25 cellular contexts compared by ENCODE assay signal in genomic region chr5:86929123-86929766, GRCh38.
"Had no signal": no experiment of that assay in that cellular context is flagged by ENCODE, and none has a peak within 500 bp of the region (broad histone marks: within the 10 kb centered on the region; RNA-seq: fewer than 3 reads in every experiment).

No MANE protein-coding gene starts in this region.

- H3K9me3 Mint-ChIP-seq: activated CD4-positive, alpha-beta T cell treated with anti-CD3 and anti-CD28 coated beads, Interleukin-2, amount 10 ng/mL, durations not matched to agents 7 days and 5 days; activated naive CD4-positive, alpha-beta T cell treated with anti-CD3 and anti-CD28 coated beads for 36 hours; activated naive CD8-positive, alpha-beta T cell treated with anti-CD3 and anti-CD28 coated beads, Interleukin-2, amount 50 U/mL, for 24 hours; activated T-cell treated with anti-CD3 and anti-CD28 coated beads, Interleukin-2, amount 50 U/mL, for 4 hours; central memory CD8-positive, alpha-beta T cell; immature natural killer cell; nephron progenitor cell; stimulated activated naive CD8-positive, alpha-beta T cell treated with anti-CD3 and anti-CD28 coated beads, Interleukin-15, Interleukin-2, amounts not matched to agents 100 ng/mL and 50 ng/mL, for 24 hours; T-cell had no signal

- H3K9me3 ChIP-seq: gastrocnemius medialis, heart left ventricle, left ventricle myocardium inferior, right atrium auricular region, tibial nerve had no signal

- H3K27me3 Mint-ChIP-seq: progenitor cell of endocrine pancreas had no signal

- H3K4me1 Mint-ChIP-seq: activated CD4-positive, alpha-beta T cell treated with anti-CD3 and anti-CD28 coated beads, Interleukin-2, amount 10 ng/mL, durations not matched to agents 7 days and 5 days; activated naive CD8-positive, alpha-beta T cell treated with anti-CD3 and anti-CD28 coated beads, Interleukin-2, amount 50 U/mL, for 24 hours; central memory CD8-positive, alpha-beta T cell; immature natural killer cell; nephron progenitor cell; T-cell had no signal

- H3K27ac Mint-ChIP-seq: activated CD4-positive, alpha-beta T cell treated with anti-CD3 and anti-CD28 coated beads, Interleukin-2, amount 10 ng/mL, durations not matched to agents 7 days and 5 days; activated CD8-positive, alpha-beta T cell treated with anti-CD3 and anti-CD28 coated beads, Interleukin-2, amount 10 ng/mL, durations not matched to agents 7 days and 5 days; activated naive CD4-positive, alpha-beta T cell treated with anti-CD3 and anti-CD28 coated beads for 36 hours; activated naive CD8-positive, alpha-beta T cell treated with anti-CD3 and anti-CD28 coated beads, Interleukin-2, amount 50 U/mL, for 24 hours; immature natural killer cell; nephron progenitor cell; progenitor cell of endocrine pancreas; stimulated activated naive CD8-positive, alpha-beta T cell treated with anti-CD3 and anti-CD28 coated beads, Interleukin-15, Interleukin-2, amounts not matched to agents 100 ng/mL and 50 ng/mL, for 24 hours; T-cell had no signal

- H3K36me3 ChIP-seq: brain microvascular endothelial cell, gastrocnemius medialis, heart left ventricle, left ventricle myocardium inferior, right atrium auricular region, tibial nerve had no signal

- H3K27me3 ChIP-seq: brain microvascular endothelial cell, gastrocnemius medialis, heart left ventricle, right atrium auricular region, tibial nerve had no signal

- H3K4me3 Mint-ChIP-seq: activated CD4-positive, alpha-beta T cell treated with anti-CD3 and anti-CD28 coated beads, Interleukin-2, amount 10 ng/mL, durations not matched to agents 7 days and 5 days; activated CD8-positive, alpha-beta T cell treated with anti-CD3 and anti-CD28 coated beads, Interleukin-2, amount 10 ng/mL, durations not matched to agents 7 days and 5 days; activated naive CD4-positive, alpha-beta T cell treated with anti-CD3 and anti-CD28 coated beads for 36 hours; activated naive CD8-positive, alpha-beta T cell treated with anti-CD3 and anti-CD28 coated beads, Interleukin-2, amount 50 U/mL, for 24 hours; activated T-cell treated with anti-CD3 and anti-CD28 coated beads, Interleukin-2, amount 50 U/mL, for 4 hours; central memory CD8-positive, alpha-beta T cell; immature natural killer cell; nephron progenitor cell; stimulated activated naive CD8-positive, alpha-beta T cell treated with anti-CD3 and anti-CD28 coated beads, Interleukin-15, Interleukin-2, amounts not matched to agents 100 ng/mL and 50 ng/mL, for 24 hours; T-cell had no signal

- ATAC-seq: activated CD8-positive, alpha-beta T cell treated with anti-CD3 and anti-CD28 coated beads, Interleukin-2, amount 10 ng/mL, durations not matched to agents 7 days and 5 days; activated naive CD8-positive, alpha-beta T cell treated with anti-CD3 and anti-CD28 coated beads, Interleukin-2, amount 50 U/mL, for 24 hours; activated T-cell treated with anti-CD3 and anti-CD28 coated beads, Interleukin-2, amount 50 U/mL, for 4 hours; esophagus mucosa; gastrocnemius medialis; heart left ventricle; T-cell had no signal

- H3K4me1 ChIP-seq: gastrocnemius medialis, heart left ventricle, left ventricle myocardium inferior, right atrium auricular region, tibial nerve had no signal

- DNase-seq: activated CD4-positive, alpha-beta T cell treated with anti-CD3 and anti-CD28 coated beads, Interleukin-2, amount 10 ng/mL, durations not matched to agents 7 days and 5 days; activated CD8-positive, alpha-beta memory T cell treated with anti-CD3 and anti-CD28 coated beads, Interleukin-2, amount 50 U/mL, for 4 hours; activated CD8-positive, alpha-beta T cell treated with anti-CD3 and anti-CD28 coated beads, Interleukin-2, amount 10 ng/mL, durations not matched to agents 7 days and 5 days; activated naive CD4-positive, alpha-beta T cell treated with anti-CD3 and anti-CD28 coated beads for 36 hours; activated naive CD8-positive, alpha-beta T cell treated with anti-CD3 and anti-CD28 coated beads, Interleukin-2, amount 50 U/mL, for 24 hours; activated T-cell treated with anti-CD3 and anti-CD28 coated beads, Interleukin-2, amount 50 U/mL, for 4 hours; anterior cingulate cortex; brain microvascular endothelial cell; effector CD4-positive, alpha-beta T cell; gastrocnemius medialis; heart left ventricle; immature natural killer cell; kidney glomerular epithelial cell; left ventricle myocardium inferior; mammary epithelial cell; nephron progenitor cell; T-cell; T-helper 9 cell had no signal

- H3K36me3 Mint-ChIP-seq: immature natural killer cell, T-cell had no signal

- H3K27ac ChIP-seq: brain microvascular endothelial cell, coronary artery, gastrocnemius medialis, heart left ventricle, left ventricle myocardium inferior, right atrium auricular region, tibial nerve had no signal

- H3K4me3 ChIP-seq: coronary artery, gastrocnemius medialis, heart left ventricle, left ventricle myocardium inferior, right atrium auricular region, tibial nerve had no signal
